In genomic region chr11:72627594-72628281, GRCh38 we compare ENCODE assay signal across 23 cellular contexts. TPM values are rescaled to one million over a fixed set of nuclear protein-coding genes. Genes with fewer than 3 reads are reported as not detected.
DNase-seq lines count a peak whose midpoint lies in the region; ATAC-seq, FAIRE-seq and TF ChIP-seq lines count a peak whose summit lies in the region.
"Had no signal": no experiment of that assay in that cellular context is flagged by ENCODE, and none has a peak within 500 bp of the region (broad histone marks: within the 10 kb centered on the region; RNA-seq: fewer than 3 reads in every experiment).

No MANE protein-coding gene starts in this region.

- intact Hi-C loops in stomach (cut with DNase I; ENCODE audit: low total_unique reads) (no loop called here), HepG2 (cut with micrococcal nuclease; ENCODE audit: unreplicated experiment) (no loop called here)

- H3K4me3 ChIP-seq in stomach (no peak overlapping the region), HepG2 (replicated peaks in 1 of 3; ENCODE audit: insufficient read depth in 1 of 3, low read depth in 2 of 3, low read length in 3 of 3) (no peak overlapping the region)
- H3K4me3 ChIP-seq: MG63, Peyer's patch had no signal

- H3K36me3 ChIP-seq in stomach (no peaks in the 10 kb centered on the region), HepG2 (replicated peaks in 1 of 2; ENCODE audit: control insufficient read depth in 1 of 2, insufficient read depth in 2 of 2, low read length in 2 of 2) (no peaks in the 10 kb centered on the region)
- H3K36me3 ChIP-seq: MG63, Peyer's patch had no signal

- no peak for ATAC-seq in HepG2
- ATAC-seq: SK-N-SH treated with all-trans-retinoic acid at 6 μM for 48 hours had no signal

- peaks cover 47% of the 10 kb centered on the region for H3K4me1 Mint-ChIP-seq in endothelial cell (ENCODE audit: unreplicated experiment)

- H3K36me3 Mint-ChIP-seq in endothelial cell (ENCODE audit: low read depth, unreplicated experiment), result peaks cover 28% of the 10 kb centered on the region
- H3K36me3 Mint-ChIP-seq: memory B cell, type B pancreatic cell had no signal

- FAIRE-seq in HepG2 (lab: Jason Lieb, UNC), result no peak
- FAIRE-seq: colon, islet of Langerhans had no signal

- TF ChIP-seq EP300 in stomach (IDR thresholded peaks at IDR 0.05) (no peak), HepG2 (IDR thresholded peaks at IDR 0.05; ENCODE audit: low read depth in 2 of 2, low read length in 2 of 2) (no peak), HepG2 (CRISPR knock-in tag; IDR thresholded peaks at IDR 0.05; ENCODE audit: borderline replicate concordance) (no peak)

- H3K79me2 ChIP-seq in HepG2 (ENCODE audit: insufficient read depth, low read length), result no peaks in the 10 kb centered on the region

- POLR2A ChIA-PET in HepG2 (lab: Yijun Ruan, JAX), result no interaction called here

- peaks cover 33% of the 10 kb centered on the region for H3K27me3 Mint-ChIP-seq in endothelial cell (ENCODE audit: unreplicated experiment)

- no peak for TF ChIP-seq RAD21 in HepG2 (CRISPR knock-in tag; IDR thresholded peaks at IDR 0.05)

- H3K4me1 ChIP-seq in stomach, result peaks cover 17 to 85% (median 60%) of the 10 kb centered on the region in 4 donors
- H3K4me1 ChIP-seq in HepG2 (ENCODE audit: insufficient read depth, low read length), result peaks cover 26% of the 10 kb centered on the region

- no peaks in the 10 kb centered on the region for H4K20me1 ChIP-seq in HepG2 (ENCODE audit: insufficient read depth, low read length)

- H3K9me3 Mint-ChIP-seq in endothelial cell (ENCODE audit: unreplicated experiment), result no peaks in the 10 kb centered on the region
- H3K9me3 Mint-ChIP-seq: activated CD4-positive, alpha-beta T cell treated with anti-CD3 and anti-CD28 coated beads, Interleukin-2, amount 10 ng/mL, durations not matched to agents 7 days and 5 days; memory B cell; type B pancreatic cell had no signal

- DNase-seq in endothelial cell (ENCODE audit: low spot score) (no peak), medulla oblongata (ENCODE audit: extremely low spot score) (peak; percentile 83), stomach (no peak), HepG2 (ENCODE audit: low spot score) (no peak), NCI-H2107 (lab: John Stamatoyannopoulos, UW) (no peak), germinal center (ENCODE audit: low spot score) (no peak), NCI-H2029 (lab: John Stamatoyannopoulos, UW) (no peak)
- DNase-seq: activated CD4-positive, alpha-beta T cell treated with anti-CD3 and anti-CD28 coated beads, Interleukin-2, amount 10 ng/mL, durations not matched to agents 7 days and 5 days; activated CD8-positive, alpha-beta memory T cell treated with anti-CD3 and anti-CD28 coated beads, Interleukin-2, amount 50 U/mL, for 48 hours; activated gamma-delta T cell treated with Interleukin-2 at 50 U/mL for 16 hours; amniotic stem cell; MG63; NCI-H187 treated with DMSO at 0.1 percent for 48 hours; NCI-H748 treated with DMSO at 0.1 percent for 48 hours; Peyer's patch; stimulated activated CD4-positive, alpha-beta T cell treated with anti-CD3 and anti-CD28 coated beads, Interleukin-4, amount 100 ng/mL, for 24 hours had no signal

- TF ChIP-seq CTCF in VCaP (conservative IDR thresholded peaks at IDR 0.05) (no peak), endothelial cell (IDR thresholded peaks at IDR 0.05; ENCODE audit: unreplicated experiment) (no peak), stomach (IDR thresholded peaks at IDR 0.05) (no peak), HepG2 (CRISPR knock-in tag; IDR thresholded peaks at IDR 0.05) (no peak)

- no peak overlapping the region for H3K9ac ChIP-seq in HepG2 (ENCODE audit: insufficient read depth, low read depth, low read length)

- H3K9me3 ChIP-seq in stomach, result no peaks in the 10 kb centered on the region
- no peaks in the 10 kb centered on the region for H3K9me3 ChIP-seq in HepG2 (ENCODE audit: low read length)
- H3K9me3 ChIP-seq: MG63, Peyer's patch had no signal

- H2AFZ ChIP-seq in HepG2 (ENCODE audit: low read length), result no peak overlapping the region

- 72 to 88% (median 86%) methylated on average over 7 of the region's 7 CpGs for WGBS in stomach, 5 donors
- 21% methylated on average over 3 of the region's 7 CpGs for whole genome bisulfite sequencing in HepG2 (ENCODE audit: low lambda C conversion rate)

- H3K4me2 ChIP-seq in HepG2 (ENCODE audit: low read depth, low read length), result no peak overlapping the region

- in situ Hi-C loops in HepG2 (cut with HindIII; ENCODE audit: extremely low pct_ligation_motif_present, low pct_unique_long_range_greater_than_20kb), result no loop called here

- no TSS peak for BruUV-seq in HepG2 (replicated peaks; lab: Mats Ljungman, UMichigan)

- peak overlapping the region; percentile 96 for H3K27ac Mint-ChIP-seq in endothelial cell (ENCODE audit: unreplicated experiment)
- H3K27ac Mint-ChIP-seq: memory B cell, type B pancreatic cell had no signal

- H3K27ac ChIP-seq in VCaP, result peak overlapping the region; percentile 95; the same call in 1 of the 2 replicates
- peak overlapping the region in 4 of 5 donors; percentile 67 to 81 (median 73) for H3K27ac ChIP-seq in stomach
- H3K27ac ChIP-seq in HepG2 (ENCODE audit: extremely low read length, insufficient read depth, low read length), result no peak overlapping the region
- H3K27ac ChIP-seq: epithelial cell of prostate had no signal

- no peak for TF ChIP-seq POLR2A in stomach (IDR thresholded peaks at IDR 0.05)
- no peak for TF ChIP-seq POLR2A in HepG2 (IDR thresholded peaks at IDR 0.05; ENCODE audit: insufficient read depth in 1 of 2, low read depth in 2 of 2, low read length in 2 of 2)

- no peak overlapping the region for H3K4me3 Mint-ChIP-seq in endothelial cell (ENCODE audit: unreplicated experiment)
- H3K4me3 Mint-ChIP-seq: activated CD4-positive, alpha-beta T cell treated with anti-CD3 and anti-CD28 coated beads, Interleukin-2, amount 10 ng/mL, durations not matched to agents 7 days and 5 days; memory B cell; type B pancreatic cell had no signal

- no peaks in the 10 kb centered on the region for H3K27me3 ChIP-seq in stomach
- H3K27me3 ChIP-seq in HepG2 (ENCODE audit: control insufficient read depth in 1 of 2, insufficient read depth in 2 of 2, low read length in 2 of 2), result peaks cover 13 to 59% of the 10 kb centered on the region in 2 experiments
- H3K27me3 ChIP-seq: Peyer's patch had no signal

- CTCF ChIA-PET in HepG2 (lab: Yijun Ruan, JAX; ENCODE audit: low intra/inter-chr PET ratio, low total read pairs), result no interaction called here

TF ChIP-seq in HepG2, 621 proteins besides CTCF, POLR2A, EP300 and RAD21 (continues in another document):
- TF ChIP-seq, protein P1, sequence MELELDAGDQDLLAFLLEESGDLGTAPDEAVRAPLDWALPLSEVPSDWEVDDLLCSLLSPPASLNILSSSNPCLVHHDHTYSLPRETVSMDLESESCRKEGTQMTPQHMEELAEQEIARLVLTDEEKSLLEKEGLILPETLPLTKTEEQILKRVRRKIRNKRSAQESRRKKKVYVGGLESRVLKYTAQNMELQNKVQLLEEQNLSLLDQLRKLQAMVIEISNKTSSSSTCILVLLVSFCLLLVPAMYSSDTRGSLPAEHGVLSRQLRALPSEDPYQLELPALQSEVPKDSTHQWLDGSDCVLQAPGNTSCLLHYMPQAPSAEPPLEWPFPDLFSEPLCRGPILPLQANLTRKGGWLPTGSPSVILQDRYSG (CRISPR knock-in tag; IDR thresholded peaks at IDR 0.05), result no peak
- no peak for TF ChIP-seq RFXAP (CRISPR knock-in tag; IDR thresholded peaks at IDR 0.05; ENCODE audit: borderline replicate concordance)
- no peak for TF ChIP-seq ZNF350 (CRISPR knock-in tag; IDR thresholded peaks at IDR 0.05; ENCODE audit: borderline replicate concordance, low read depth)
- TF ChIP-seq, protein P2, sequence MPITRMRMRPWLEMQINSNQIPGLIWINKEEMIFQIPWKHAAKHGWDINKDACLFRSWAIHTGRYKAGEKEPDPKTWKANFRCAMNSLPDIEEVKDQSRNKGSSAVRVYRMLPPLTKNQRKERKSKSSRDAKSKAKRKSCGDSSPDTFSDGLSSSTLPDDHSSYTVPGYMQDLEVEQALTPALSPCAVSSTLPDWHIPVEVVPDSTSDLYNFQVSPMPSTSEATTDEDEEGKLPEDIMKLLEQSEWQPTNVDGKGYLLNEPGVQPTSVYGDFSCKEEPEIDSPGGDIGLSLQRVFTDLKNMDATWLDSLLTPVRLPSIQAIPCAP (CRISPR knock-in tag; IDR thresholded peaks at IDR 0.05; ENCODE audit: low read depth), result no peak
- TF ChIP-seq FOXA1 (IDR thresholded peaks at IDR 0.05), result no peak
- no peak for TF ChIP-seq FOXA1 (CRISPR knock-in tag; IDR thresholded peaks at IDR 0.05)
- no peak for TF ChIP-seq ZNF3 (CRISPR knock-in tag; IDR thresholded peaks at IDR 0.05)
- no peak for TF ChIP-seq SETDB1 (CRISPR knock-in tag; IDR thresholded peaks at IDR 0.05; ENCODE audit: borderline replicate concordance)
- no peak for TF ChIP-seq ZNF260 (CRISPR knock-in tag; IDR thresholded peaks at IDR 0.05; ENCODE audit: borderline replicate concordance, low read depth)
- TF ChIP-seq SP2 (CRISPR knock-in tag; IDR thresholded peaks at IDR 0.05), result no peak

RNA-seq across cellular contexts. Expression of gene PDE2A, which starts 46.5 kb away (rescaled TPM):
- total RNA-seq in endothelial cell (ENCODE audit: unreplicated experiment), result 65.9 TPM
- total RNA-seq in stomach, result 100 to 1,000 TPM in 2 of 5 donors, 10 to 100 TPM in 2, 1 to 10 TPM in 1; 3.5 to 548 (median 35.8) TPM
- polyA plus RNA-seq in stomach, result 10 to 100 TPM in 2 of 3 donors, 1 to 10 TPM in 1; 4.7 to 17.8 (median 14.1) TPM
- not detected in 2 replicates for total RNA-seq in HepG2 (2016; rRNA removed; fragmentation: Illumina TruSeq; extraction: Trizol)
- total RNA-seq in HepG2 (2016; cell fraction: cytosol; rRNA removed; fragmentation: Illumina TruSeq; extraction: Trizol; ENCODE audit: low read depth), result not detected in 2 replicates
- total RNA-seq in HepG2 (2016; cell fraction: insoluble cytoplasmic fraction; rRNA removed; fragmentation: Illumina TruSeq; extraction: Trizol), result 0.19 TPM in 1 of 2 replicates, not detected in the other
- total RNA-seq in HepG2 (2016; cell fraction: membrane; rRNA removed; fragmentation: Illumina TruSeq; extraction: Trizol), result not detected in 2 replicates
- 0.81 TPM in 1 of 2 replicates, not detected in the other for total RNA-seq in HepG2 (2016; cell fraction: nucleus; rRNA removed; fragmentation: Illumina TruSeq; extraction: Trizol)
- 2.8 and 3.1 TPM in 2 replicates for polyA plus RNA-seq in HepG2 (2011; rRNA removed)
- 0.74 and 0.82 TPM in 2 replicates for polyA plus RNA-seq in HepG2 (2011; cell fraction: cytosol; rRNA removed)
- 12.4 and 12.9 TPM in 2 replicates for polyA plus RNA-seq in HepG2 (2011; cell fraction: nucleus; rRNA removed)
- 1.1 and 1.3 TPM in 2 replicates for polyA plus RNA-seq in HepG2 (2012)
- polyA plus RNA-seq in HepG2 (2016; cell fraction: cytosol; fragmentation: Illumina TruSeq; extraction: Trizol; ENCODE audit: low read depth), result not detected in 2 replicates
- polyA plus RNA-seq in HepG2 (2016; cell fraction: insoluble cytoplasmic fraction; fragmentation: Illumina TruSeq; extraction: Trizol; ENCODE audit: low read depth), result not detected in 2 replicates
- not detected in 2 replicates for polyA plus RNA-seq in HepG2 (2016; cell fraction: membrane; fragmentation: Illumina TruSeq; extraction: Trizol; ENCODE audit: low read depth)
- polyA plus RNA-seq in HepG2 (2016; cell fraction: nucleus; fragmentation: Illumina TruSeq; extraction: Trizol; ENCODE audit: insufficient read depth, low read depth), result not detected in 2 replicates
- polyA minus RNA-seq in HepG2 (2011; rRNA and poly(A)+ RNA removed; ENCODE audit: low replicate concordance), result 1.6 and 410 TPM in 2 replicates
- 0.62 and 1.1 TPM in 2 replicates for polyA minus RNA-seq in HepG2 (2011; cell fraction: cytosol; rRNA and poly(A)+ RNA removed)
- polyA minus RNA-seq in HepG2 (2011; cell fraction: nucleus; rRNA and poly(A)+ RNA removed), result 2.2 and 3.6 TPM in 2 replicates
